In genomic region chr3:186930143-186930638, GRCh38 we compare ENCODE assay signal across 1 cellular context.
TF ChIP-seq lines count a peak whose summit lies in the region.

ST6GAL1 (plus strand) TSS chr3:186930526; CDS start chr3:187042704, 112,178 bp downstream.

TF ChIP-seq in K562, 482 proteins besides CTCF, POLR2A, EP300 and RAD21 (continued from another document and continues in another):
- TF ChIP-seq ZNF707 (CRISPR knock-in tag; conservative IDR thresholded peaks at IDR 0.05) (no peak), ZNF212 (CRISPR knock-in tag; IDR thresholded peaks at IDR 0.05) (no peak), ADNP (tag; IDR thresholded peaks at IDR 0.05) (peak; percentile 77), ZNF778 (CRISPR knock-in tag; IDR thresholded peaks at IDR 0.05) (no peak), OTX1 (CRISPR knock-in tag; IDR thresholded peaks at IDR 0.05) (no peak), HDAC6 (IDR thresholded peaks at IDR 0.05; ENCODE audit: low read depth, low read length) (no peak), E4F1 (CRISPR knock-in tag; IDR thresholded peaks at IDR 0.05; ENCODE audit: borderline replicate concordance) (no peak), BMI1 (IDR thresholded peaks at IDR 0.05; ENCODE audit: low read length) (no peak), MTA2 (IDR thresholded peaks at IDR 0.05; ENCODE audit: low read depth) (no peak), CTBP1 (IDR thresholded peaks at IDR 0.05; ENCODE audit: borderline replicate concordance) (peak; percentile 78), ZNF561 (CRISPR knock-in tag; conservative IDR thresholded peaks at IDR 0.05) (no peak), L3MBTL2 (IDR thresholded peaks at IDR 0.05) (peak; percentile 88), FIP1L1 (IDR thresholded peaks at IDR 0.05; ENCODE audit: low read depth, low read length, poor library complexity, severe bottlenecking) (no peak), NFXL1 (CRISPR knock-in tag; IDR thresholded peaks at IDR 0.05) (no peak), ZNF57 (CRISPR knock-in tag; IDR thresholded peaks at IDR 0.05) (no peak), ZFP36 (IDR thresholded peaks at IDR 0.05; ENCODE audit: low read depth, low read length, partially characterized antibody) (no peak), POLR3A (IDR thresholded peaks at IDR 0.05; ENCODE audit: borderline replicate concordance, extremely low read depth, insufficient read depth, insufficient read length) (no peak), MAFG (tag; conservative IDR thresholded peaks at IDR 0.05) (no peak), FOXA3 (CRISPR knock-in tag; conservative IDR thresholded peaks at IDR 0.05 in 1 of 2, IDR thresholded peaks at IDR 0.05 in 1 of 2) (no peak), FOSL1 (tag; conservative IDR thresholded peaks at IDR 0.05) (no peak), TRIM24 (IDR thresholded peaks at IDR 0.05) (peak; percentile 77 to 95), PTTG1 (tag; IDR thresholded peaks at IDR 0.05; ENCODE audit: low read depth) (no peak), HMBOX1 (IDR thresholded peaks at IDR 0.05) (peak; percentile 44; the same call in 1 of the 2 replicates), HNRNPH1 (optimal IDR thresholded peaks at IDR 0.05; ENCODE audit: low read depth, low read length) (no peak), ZNF217 (CRISPR knock-in tag; IDR thresholded peaks at IDR 0.05) (no peak), TAF9B (IDR thresholded peaks at IDR 0.05; ENCODE audit: partially characterized antibody) (no peak), TAF1 (IDR thresholded peaks at IDR 0.05; ENCODE audit: control insufficient read depth, extremely low read depth, insufficient read depth, low read length, severe bottlenecking) (peak; percentile 69), MED1 (CRISPR knock-in tag; IDR thresholded peaks at IDR 0.05; ENCODE audit: borderline replicate concordance) (no peak), GABPB2 (CRISPR knock-in tag; conservative IDR thresholded peaks at IDR 0.05) (no peak), NKRF (IDR thresholded peaks at IDR 0.05; ENCODE audit: borderline replicate concordance) (no peak)
- TF ChIP-seq, protein P1, sequence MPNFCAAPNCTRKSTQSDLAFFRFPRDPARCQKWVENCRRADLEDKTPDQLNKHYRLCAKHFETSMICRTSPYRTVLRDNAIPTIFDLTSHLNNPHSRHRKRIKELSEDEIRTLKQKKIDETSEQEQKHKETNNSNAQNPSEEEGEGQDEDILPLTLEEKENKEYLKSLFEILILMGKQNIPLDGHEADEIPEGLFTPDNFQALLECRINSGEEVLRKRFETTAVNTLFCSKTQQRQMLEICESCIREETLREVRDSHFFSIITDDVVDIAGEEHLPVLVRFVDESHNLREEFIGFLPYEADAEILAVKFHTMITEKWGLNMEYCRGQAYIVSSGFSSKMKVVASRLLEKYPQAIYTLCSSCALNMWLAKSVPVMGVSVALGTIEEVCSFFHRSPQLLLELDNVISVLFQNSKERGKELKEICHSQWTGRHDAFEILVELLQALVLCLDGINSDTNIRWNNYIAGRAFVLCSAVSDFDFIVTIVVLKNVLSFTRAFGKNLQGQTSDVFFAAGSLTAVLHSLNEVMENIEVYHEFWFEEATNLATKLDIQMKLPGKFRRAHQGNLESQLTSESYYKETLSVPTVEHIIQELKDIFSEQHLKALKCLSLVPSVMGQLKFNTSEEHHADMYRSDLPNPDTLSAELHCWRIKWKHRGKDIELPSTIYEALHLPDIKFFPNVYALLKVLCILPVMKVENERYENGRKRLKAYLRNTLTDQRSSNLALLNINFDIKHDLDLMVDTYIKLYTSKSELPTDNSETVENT (CRISPR knock-in tag; IDR thresholded peaks at IDR 0.05) = no peak; the same call in 1 of the 2 replicates
- TF ChIP-seq, protein P2, sequence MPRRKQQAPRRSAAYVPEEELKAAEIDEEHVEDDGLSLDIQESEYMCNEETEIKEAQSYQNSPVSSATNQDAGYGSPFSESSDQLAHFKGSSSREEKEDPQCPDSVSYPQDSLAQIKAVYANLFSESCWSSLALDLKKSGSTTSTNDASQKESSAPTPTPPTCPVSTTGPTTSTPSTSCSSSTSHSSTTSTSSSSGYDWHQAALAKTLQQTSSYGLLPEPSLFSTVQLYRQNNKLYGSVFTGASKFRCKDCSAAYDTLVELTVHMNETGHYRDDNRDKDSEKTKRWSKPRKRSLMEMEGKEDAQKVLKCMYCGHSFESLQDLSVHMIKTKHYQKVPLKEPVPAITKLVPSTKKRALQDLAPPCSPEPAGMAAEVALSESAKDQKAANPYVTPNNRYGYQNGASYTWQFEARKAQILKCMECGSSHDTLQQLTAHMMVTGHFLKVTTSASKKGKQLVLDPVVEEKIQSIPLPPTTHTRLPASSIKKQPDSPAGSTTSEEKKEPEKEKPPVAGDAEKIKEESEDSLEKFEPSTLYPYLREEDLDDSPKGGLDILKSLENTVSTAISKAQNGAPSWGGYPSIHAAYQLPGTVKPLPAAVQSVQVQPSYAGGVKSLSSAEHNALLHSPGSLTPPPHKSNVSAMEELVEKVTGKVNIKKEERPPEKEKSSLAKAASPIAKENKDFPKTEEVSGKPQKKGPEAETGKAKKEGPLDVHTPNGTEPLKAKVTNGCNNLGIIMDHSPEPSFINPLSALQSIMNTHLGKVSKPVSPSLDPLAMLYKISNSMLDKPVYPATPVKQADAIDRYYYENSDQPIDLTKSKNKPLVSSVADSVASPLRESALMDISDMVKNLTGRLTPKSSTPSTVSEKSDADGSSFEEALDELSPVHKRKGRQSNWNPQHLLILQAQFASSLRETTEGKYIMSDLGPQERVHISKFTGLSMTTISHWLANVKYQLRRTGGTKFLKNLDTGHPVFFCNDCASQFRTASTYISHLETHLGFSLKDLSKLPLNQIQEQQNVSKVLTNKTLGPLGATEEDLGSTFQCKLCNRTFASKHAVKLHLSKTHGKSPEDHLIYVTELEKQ (CRISPR knock-in tag; IDR thresholded peaks at IDR 0.05) = no peak
- TF ChIP-seq, protein P3, sequence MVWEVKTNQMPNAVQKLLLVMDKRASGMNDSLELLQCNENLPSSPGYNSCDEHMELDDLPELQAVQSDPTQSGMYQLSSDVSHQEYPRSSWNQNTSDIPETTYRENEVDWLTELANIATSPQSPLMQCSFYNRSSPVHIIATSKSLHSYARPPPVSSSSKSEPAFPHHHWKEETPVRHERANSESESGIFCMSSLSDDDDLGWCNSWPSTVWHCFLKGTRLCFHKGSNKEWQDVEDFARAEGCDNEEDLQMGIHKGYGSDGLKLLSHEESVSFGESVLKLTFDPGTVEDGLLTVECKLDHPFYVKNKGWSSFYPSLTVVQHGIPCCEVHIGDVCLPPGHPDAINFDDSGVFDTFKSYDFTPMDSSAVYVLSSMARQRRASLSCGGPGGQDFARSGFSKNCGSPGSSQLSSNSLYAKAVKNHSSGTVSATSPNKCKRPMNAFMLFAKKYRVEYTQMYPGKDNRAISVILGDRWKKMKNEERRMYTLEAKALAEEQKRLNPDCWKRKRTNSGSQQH (CRISPR knock-in tag; IDR thresholded peaks at IDR 0.05) = no peak
- TF ChIP-seq, protein P4, sequence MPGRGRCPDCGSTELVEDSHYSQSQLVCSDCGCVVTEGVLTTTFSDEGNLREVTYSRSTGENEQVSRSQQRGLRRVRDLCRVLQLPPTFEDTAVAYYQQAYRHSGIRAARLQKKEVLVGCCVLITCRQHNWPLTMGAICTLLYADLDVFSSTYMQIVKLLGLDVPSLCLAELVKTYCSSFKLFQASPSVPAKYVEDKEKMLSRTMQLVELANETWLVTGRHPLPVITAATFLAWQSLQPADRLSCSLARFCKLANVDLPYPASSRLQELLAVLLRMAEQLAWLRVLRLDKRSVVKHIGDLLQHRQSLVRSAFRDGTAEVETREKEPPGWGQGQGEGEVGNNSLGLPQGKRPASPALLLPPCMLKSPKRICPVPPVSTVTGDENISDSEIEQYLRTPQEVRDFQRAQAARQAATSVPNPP (IDR thresholded peaks at IDR 0.05; ENCODE audit: borderline replicate concordance, insufficient read depth, insufficient read length) = no peak
- TF ChIP-seq, protein P5, sequence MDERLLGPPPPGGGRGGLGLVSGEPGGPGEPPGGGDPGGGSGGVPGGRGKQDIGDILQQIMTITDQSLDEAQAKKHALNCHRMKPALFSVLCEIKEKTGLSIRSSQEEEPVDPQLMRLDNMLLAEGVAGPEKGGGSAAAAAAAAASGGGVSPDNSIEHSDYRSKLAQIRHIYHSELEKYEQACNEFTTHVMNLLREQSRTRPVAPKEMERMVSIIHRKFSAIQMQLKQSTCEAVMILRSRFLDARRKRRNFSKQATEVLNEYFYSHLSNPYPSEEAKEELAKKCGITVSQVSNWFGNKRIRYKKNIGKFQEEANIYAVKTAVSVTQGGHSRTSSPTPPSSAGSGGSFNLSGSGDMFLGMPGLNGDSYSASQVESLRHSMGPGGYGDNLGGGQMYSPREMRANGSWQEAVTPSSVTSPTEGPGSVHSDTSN (CRISPR knock-in tag; IDR thresholded peaks at IDR 0.05; ENCODE audit: low read depth) = no peak
- TF ChIP-seq, protein P5 (tag; conservative IDR thresholded peaks at IDR 0.05; ENCODE audit: low read depth) = no peak
- TF ChIP-seq, protein P6, sequence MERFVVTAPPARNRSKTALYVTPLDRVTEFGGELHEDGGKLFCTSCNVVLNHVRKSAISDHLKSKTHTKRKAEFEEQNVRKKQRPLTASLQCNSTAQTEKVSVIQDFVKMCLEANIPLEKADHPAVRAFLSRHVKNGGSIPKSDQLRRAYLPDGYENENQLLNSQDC (CRISPR knock-in tag; IDR thresholded peaks at IDR 0.05) = no peak
- TF ChIP-seq, protein P7, sequence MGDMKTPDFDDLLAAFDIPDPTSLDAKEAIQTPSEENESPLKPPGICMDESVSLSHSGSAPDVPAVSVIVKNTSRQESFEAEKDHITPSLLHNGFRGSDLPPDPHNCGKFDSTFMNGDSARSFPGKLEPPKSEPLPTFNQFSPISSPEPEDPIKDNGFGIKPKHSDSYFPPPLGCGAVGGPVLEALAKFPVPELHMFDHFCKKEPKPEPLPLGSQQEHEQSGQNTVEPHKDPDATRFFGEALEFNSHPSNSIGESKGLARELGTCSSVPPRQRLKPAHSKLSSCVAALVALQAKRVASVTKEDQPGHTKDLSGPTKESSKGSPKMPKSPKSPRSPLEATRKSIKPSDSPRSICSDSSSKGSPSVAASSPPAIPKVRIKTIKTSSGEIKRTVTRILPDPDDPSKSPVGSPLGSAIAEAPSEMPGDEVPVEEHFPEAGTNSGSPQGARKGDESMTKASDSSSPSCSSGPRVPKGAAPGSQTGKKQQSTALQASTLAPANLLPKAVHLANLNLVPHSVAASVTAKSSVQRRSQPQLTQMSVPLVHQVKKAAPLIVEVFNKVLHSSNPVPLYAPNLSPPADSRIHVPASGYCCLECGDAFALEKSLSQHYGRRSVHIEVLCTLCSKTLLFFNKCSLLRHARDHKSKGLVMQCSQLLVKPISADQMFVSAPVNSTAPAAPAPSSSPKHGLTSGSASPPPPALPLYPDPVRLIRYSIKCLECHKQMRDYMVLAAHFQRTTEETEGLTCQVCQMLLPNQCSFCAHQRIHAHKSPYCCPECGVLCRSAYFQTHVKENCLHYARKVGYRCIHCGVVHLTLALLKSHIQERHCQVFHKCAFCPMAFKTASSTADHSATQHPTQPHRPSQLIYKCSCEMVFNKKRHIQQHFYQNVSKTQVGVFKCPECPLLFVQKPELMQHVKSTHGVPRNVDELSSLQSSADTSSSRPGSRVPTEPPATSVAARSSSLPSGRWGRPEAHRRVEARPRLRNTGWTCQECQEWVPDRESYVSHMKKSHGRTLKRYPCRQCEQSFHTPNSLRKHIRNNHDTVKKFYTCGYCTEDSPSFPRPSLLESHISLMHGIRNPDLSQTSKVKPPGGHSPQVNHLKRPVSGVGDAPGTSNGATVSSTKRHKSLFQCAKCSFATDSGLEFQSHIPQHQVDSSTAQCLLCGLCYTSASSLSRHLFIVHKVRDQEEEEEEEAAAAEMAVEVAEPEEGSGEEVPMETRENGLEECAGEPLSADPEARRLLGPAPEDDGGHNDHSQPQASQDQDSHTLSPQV (IDR thresholded peaks at IDR 0.05) = peak; percentile 89; the same call in 1 of the 2 replicates
